ENCODE assay signal across 12 cellular contexts in the genomic region with DNA sequence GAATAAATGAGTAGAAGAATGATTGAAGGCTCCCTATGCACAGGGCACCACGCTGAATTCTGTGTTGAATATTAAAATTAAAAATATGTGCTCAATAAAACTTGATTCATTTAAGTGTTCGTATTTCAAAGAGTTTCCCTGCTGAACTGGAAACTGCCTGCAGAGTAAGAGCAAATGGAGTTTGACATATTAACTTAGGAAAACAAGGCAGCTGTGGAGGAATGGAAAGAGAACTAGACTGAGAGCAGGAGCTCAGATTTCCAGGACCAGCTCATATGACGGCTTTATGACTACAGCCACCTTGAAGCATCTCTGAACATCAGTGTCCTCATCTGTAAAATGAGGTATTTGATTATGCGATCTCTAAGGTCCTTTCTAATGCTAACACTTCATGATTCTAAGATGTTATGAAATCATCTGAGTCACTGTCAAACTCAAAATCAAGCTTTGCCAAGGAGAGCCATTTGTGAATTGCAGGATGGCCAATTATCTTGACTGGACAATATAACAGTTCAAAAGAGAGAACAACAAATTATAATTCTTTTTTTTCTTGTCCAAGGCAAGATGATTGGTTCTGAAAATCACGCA.
"Had no signal": no experiment of that assay in that cellular context is flagged by ENCODE, and none has a peak within 500 bp of the region (broad histone marks: within the 10 kb centered on the region; RNA-seq: fewer than 3 reads in every experiment).

No MANE protein-coding gene starts in this region.

- H3K79me2 ChIP-seq: parathyroid adenoma had no signal

- H3K27ac ChIP-seq: parathyroid adenoma, spleen, upper lobe of right lung had no signal

- H3K4me1 ChIP-seq: parathyroid adenoma, spleen, upper lobe of right lung had no signal

- H3K9ac ChIP-seq: parathyroid adenoma had no signal

- ATAC-seq: stimulated activated naive B cell treated with anti-CD40 and anti-IgM and Interleukin-4, amounts not matched to agents 10 μg/mL and 1 μg/mL and 100 μg/mL, for 72 hours; upper lobe of right lung had no signal

- H3K27me3 ChIP-seq: spleen, upper lobe of right lung had no signal

- H3K36me3 ChIP-seq: spleen, upper lobe of right lung had no signal

- H3K4me3 ChIP-seq: spleen, upper lobe of right lung had no signal

- H2AFZ ChIP-seq: parathyroid adenoma had no signal

- H3K9me3 ChIP-seq: upper lobe of right lung had no signal

- DNase-seq: activated CD4-positive, alpha-beta T cell treated with anti-CD3 and anti-CD28 coated beads, Interleukin-2, amount 50 U/mL, for 1 hour; activated CD4-positive, CD25-positive, alpha-beta regulatory T cell; activated naive CD4-positive, alpha-beta T cell treated with anti-CD3 and anti-CD28 coated beads, Interleukin-2, amount 50 U/mL, for 16 hours; cerebellar nuclear complex; endodermal cell; foreskin melanocyte; retina; spleen; stimulated activated CD4-positive, alpha-beta T cell treated with anti-CD3 and anti-CD28 coated beads, Interleukin-1b, Interleukin-23, amount 100 ng/mL, for 48 hours; stimulated activated naive B cell treated with anti-CD40 and anti-IgM and Interleukin-4, amounts not matched to agents 10 μg/mL and 1 μg/mL and 100 μg/mL, for 72 hours; upper lobe of right lung had no signal
